1 cellular context compared by ENCODE assay signal in the genomic region with DNA sequence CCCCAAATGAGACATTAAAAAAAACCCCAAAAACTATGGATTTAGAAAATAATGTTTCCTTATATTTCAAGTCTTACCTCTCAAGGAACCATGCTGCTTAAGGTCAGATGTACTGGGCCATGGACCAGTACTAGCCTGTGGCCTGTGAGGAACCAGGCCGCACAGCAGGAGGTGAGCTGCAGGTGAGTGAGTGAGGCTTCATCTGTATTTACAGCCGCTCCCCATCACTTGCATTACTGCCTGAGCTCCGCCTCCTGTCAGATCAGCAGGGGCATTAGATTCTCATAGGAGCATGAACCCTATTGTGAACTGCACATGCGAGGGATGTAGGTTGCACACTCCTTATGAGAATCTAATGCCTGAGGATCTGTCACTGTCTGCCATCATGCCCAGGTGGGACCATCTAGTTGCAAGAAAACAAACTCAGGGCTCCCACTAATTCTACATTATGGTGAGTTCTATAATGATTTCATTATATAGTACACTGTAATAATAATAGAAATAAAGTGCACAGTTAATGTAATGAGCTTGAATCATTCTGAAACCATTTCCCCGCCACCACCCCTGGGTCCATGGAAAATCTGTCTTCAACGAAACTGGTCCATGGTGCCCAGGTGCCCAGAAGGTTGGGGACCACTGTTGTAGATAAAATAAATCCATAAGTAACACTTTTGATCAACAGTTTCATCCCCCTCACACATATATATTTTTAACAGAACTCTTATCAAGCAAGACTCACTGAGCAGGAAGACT.
TF ChIP-seq lines count a peak whose summit lies in the region.

No MANE protein-coding gene starts in this region.

TF ChIP-seq in GM23338, 12 proteins besides CTCF, POLR2A, EP300 and RAD21:
- TF ChIP-seq, protein P1, sequence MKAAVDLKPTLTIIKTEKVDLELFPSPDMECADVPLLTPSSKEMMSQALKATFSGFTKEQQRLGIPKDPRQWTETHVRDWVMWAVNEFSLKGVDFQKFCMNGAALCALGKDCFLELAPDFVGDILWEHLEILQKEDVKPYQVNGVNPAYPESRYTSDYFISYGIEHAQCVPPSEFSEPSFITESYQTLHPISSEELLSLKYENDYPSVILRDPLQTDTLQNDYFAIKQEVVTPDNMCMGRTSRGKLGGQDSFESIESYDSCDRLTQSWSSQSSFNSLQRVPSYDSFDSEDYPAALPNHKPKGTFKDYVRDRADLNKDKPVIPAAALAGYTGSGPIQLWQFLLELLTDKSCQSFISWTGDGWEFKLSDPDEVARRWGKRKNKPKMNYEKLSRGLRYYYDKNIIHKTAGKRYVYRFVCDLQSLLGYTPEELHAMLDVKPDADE (IDR thresholded peaks at IDR 0.05) = no peak
- TF ChIP-seq EZH2phosphoT487 (IDR thresholded peaks at IDR 0.05; ENCODE audit: unreplicated experiment) (no peak), POLR2AphosphoS5 (IDR thresholded peaks at IDR 0.05; ENCODE audit: low read depth) (no peak), JUNB (IDR thresholded peaks at IDR 0.05; ENCODE audit: unreplicated experiment) (no peak), CREB1 (CRISPR knock-in tag; IDR thresholded peaks at IDR 0.05; ENCODE audit: low read depth) (no peak), STAT1 (IDR thresholded peaks at IDR 0.05; ENCODE audit: unreplicated experiment) (no peak), ZNF331 (CRISPR knock-in tag; IDR thresholded peaks at IDR 0.05; ENCODE audit: low read depth) (no peak)
- TF ChIP-seq, protein P2, sequence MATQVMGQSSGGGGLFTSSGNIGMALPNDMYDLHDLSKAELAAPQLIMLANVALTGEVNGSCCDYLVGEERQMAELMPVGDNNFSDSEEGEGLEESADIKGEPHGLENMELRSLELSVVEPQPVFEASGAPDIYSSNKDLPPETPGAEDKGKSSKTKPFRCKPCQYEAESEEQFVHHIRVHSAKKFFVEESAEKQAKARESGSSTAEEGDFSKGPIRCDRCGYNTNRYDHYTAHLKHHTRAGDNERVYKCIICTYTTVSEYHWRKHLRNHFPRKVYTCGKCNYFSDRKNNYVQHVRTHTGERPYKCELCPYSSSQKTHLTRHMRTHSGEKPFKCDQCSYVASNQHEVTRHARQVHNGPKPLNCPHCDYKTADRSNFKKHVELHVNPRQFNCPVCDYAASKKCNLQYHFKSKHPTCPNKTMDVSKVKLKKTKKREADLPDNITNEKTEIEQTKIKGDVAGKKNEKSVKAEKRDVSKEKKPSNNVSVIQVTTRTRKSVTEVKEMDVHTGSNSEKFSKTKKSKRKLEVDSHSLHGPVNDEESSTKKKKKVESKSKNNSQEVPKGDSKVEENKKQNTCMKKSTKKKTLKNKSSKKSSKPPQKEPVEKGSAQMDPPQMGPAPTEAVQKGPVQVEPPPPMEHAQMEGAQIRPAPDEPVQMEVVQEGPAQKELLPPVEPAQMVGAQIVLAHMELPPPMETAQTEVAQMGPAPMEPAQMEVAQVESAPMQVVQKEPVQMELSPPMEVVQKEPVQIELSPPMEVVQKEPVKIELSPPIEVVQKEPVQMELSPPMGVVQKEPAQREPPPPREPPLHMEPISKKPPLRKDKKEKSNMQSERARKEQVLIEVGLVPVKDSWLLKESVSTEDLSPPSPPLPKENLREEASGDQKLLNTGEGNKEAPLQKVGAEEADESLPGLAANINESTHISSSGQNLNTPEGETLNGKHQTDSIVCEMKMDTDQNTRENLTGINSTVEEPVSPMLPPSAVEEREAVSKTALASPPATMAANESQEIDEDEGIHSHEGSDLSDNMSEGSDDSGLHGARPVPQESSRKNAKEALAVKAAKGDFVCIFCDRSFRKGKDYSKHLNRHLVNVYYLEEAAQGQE (IDR thresholded peaks at IDR 0.05; ENCODE audit: unreplicated experiment) = no peak
